In the genomic region with DNA sequence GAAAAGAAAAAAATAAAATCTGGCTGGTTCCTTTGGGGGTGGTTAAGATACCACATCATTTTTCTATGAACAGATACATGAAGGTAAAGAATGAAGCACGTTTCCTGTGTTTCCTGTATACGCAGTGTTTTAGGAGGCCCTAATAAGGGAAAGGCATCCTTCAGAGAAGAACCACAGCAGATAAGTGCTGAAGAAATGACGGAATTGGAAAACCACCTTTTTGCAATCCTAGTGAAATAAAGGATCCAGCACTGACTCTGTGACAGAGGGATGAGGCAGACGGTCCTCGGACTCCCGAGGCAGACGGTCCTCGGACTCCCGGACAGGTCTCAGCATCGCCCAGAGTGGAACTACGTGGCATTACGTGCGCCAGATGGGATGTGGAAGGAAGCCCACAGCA, we compare ENCODE assay signal across 1 cellular context.
TF ChIP-seq lines count a peak whose summit lies in the region.

No MANE protein-coding gene starts in this region.

TF ChIP-seq in GM23338, 12 proteins besides CTCF, POLR2A, EP300 and RAD21 (continued from another document):
- no peak for TF ChIP-seq EZH2 (IDR thresholded peaks at IDR 0.05; ENCODE audit: low read depth, unreplicated experiment)
- no peak for TF ChIP-seq CREB1 (CRISPR knock-in tag; IDR thresholded peaks at IDR 0.05; ENCODE audit: low read depth)
- TF ChIP-seq STAT1 (IDR thresholded peaks at IDR 0.05; ENCODE audit: unreplicated experiment), result no peak
- TF ChIP-seq POLR2AphosphoS5 (IDR thresholded peaks at IDR 0.05; ENCODE audit: low read depth), result no peak
- no peak for TF ChIP-seq ETS1 (IDR thresholded peaks at IDR 0.05)
- no peak for TF ChIP-seq EZH2phosphoT487 (IDR thresholded peaks at IDR 0.05; ENCODE audit: unreplicated experiment)
- TF ChIP-seq, protein P1, sequence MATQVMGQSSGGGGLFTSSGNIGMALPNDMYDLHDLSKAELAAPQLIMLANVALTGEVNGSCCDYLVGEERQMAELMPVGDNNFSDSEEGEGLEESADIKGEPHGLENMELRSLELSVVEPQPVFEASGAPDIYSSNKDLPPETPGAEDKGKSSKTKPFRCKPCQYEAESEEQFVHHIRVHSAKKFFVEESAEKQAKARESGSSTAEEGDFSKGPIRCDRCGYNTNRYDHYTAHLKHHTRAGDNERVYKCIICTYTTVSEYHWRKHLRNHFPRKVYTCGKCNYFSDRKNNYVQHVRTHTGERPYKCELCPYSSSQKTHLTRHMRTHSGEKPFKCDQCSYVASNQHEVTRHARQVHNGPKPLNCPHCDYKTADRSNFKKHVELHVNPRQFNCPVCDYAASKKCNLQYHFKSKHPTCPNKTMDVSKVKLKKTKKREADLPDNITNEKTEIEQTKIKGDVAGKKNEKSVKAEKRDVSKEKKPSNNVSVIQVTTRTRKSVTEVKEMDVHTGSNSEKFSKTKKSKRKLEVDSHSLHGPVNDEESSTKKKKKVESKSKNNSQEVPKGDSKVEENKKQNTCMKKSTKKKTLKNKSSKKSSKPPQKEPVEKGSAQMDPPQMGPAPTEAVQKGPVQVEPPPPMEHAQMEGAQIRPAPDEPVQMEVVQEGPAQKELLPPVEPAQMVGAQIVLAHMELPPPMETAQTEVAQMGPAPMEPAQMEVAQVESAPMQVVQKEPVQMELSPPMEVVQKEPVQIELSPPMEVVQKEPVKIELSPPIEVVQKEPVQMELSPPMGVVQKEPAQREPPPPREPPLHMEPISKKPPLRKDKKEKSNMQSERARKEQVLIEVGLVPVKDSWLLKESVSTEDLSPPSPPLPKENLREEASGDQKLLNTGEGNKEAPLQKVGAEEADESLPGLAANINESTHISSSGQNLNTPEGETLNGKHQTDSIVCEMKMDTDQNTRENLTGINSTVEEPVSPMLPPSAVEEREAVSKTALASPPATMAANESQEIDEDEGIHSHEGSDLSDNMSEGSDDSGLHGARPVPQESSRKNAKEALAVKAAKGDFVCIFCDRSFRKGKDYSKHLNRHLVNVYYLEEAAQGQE (IDR thresholded peaks at IDR 0.05; ENCODE audit: unreplicated experiment), result no peak
